22 cellular contexts compared by ENCODE assay signal in the genomic region with DNA sequence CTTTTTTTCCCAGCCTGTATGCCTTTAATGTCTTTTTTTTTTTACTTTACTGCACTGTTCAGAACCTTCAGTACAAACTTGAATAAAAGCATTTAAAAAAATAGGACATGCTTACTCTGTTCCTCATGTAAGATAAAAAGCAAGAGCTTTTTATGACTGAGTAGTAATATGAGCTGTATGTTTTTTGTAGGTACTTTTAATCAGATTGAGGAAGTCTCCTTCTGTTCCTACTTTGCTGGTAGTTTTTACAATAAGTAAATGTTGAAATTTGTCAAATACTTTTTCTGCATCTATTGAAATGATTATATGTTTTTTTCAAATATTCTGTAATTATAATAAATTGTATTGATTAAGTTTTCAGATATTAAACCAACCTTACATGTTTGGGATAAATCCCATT.
"Had no signal": no experiment of that assay in that cellular context is flagged by ENCODE, and none has a peak within 500 bp of the region (broad histone marks: within the 10 kb centered on the region; RNA-seq: fewer than 3 reads in every experiment).

No MANE protein-coding gene starts in this region.

- FAIRE-seq: TTC549 had no signal

- H3K9me3 ChIP-seq: body of pancreas, esophagus muscularis mucosa, spleen, testis, upper lobe of left lung had no signal

- H3K27ac ChIP-seq: body of pancreas, coronary artery, esophagus muscularis mucosa, neural progenitor cell, spleen, upper lobe of left lung had no signal

- H3K36me3 ChIP-seq: esophagus muscularis mucosa, neural progenitor cell, spleen, upper lobe of left lung had no signal

- H3K4me1 ChIP-seq: neural progenitor cell had no signal

- ATAC-seq: activated CD8-positive, alpha-beta memory T cell treated with anti-CD3 and anti-CD28 coated beads, Interleukin-2, amount 10 ng/mL, durations not matched to agents 7 days and 5 days; activated naive CD4-positive, alpha-beta T cell treated with anti-CD3 and anti-CD28 coated beads, Interleukin-2, amount 50 U/mL, for 72 hours; body of pancreas; left ventricle myocardium superior; sciatic nerve; stimulated activated naive CD8-positive, alpha-beta T cell treated with anti-CD3 and anti-CD28 coated beads, Interleukin-15, amount 100 ng/mL, for 72 hours had no signal

- H3K4me3 ChIP-seq: body of pancreas, coronary artery, esophagus muscularis mucosa, neural progenitor cell, spleen, testis, upper lobe of left lung had no signal

- H3K27me3 ChIP-seq: body of pancreas, esophagus muscularis mucosa, neural progenitor cell, spleen, testis, upper lobe of left lung had no signal

- DNase-seq: activated CD4-positive, alpha-beta T cell treated with anti-CD3 and anti-CD28 coated beads, Interleukin-2, amount 50 U/mL, for 48 hours; activated CD8-positive, alpha-beta memory T cell treated with anti-CD3 and anti-CD28 coated beads, Interleukin-2, amount 10 ng/mL, durations not matched to agents 7 days and 5 days; activated gamma-delta T cell; activated T-cell treated with anti-CD3 and anti-CD28 coated beads, Interleukin-2, amount 50 U/mL, for 1 hour; amygdala; body of pancreas; caudate nucleus; effector CD4-positive, alpha-beta T cell; glutamatergic neuron; hypothalamus; left ventricle myocardium superior; spleen; stimulated activated naive CD8-positive, alpha-beta T cell treated with anti-CD3 and anti-CD28 coated beads, Interleukin-15, amount 100 ng/mL, for 72 hours; T-helper 17 cell; testis; upper lobe of left lung had no signal
